Comparison of ENCODE assay signal across 8 cellular contexts in genomic region chr7:117157121-117157870, GRCh38.
DNase-seq lines count a peak whose midpoint lies in the region; ATAC-seq and TF ChIP-seq lines count a peak whose summit lies in the region.

No MANE protein-coding gene starts in this region.

- peak; percentile 82 for DNase-seq in AG04449 (ENCODE audit: low read depth, low spot score)
- peak; percentile 39 for DNase-seq in NCI-H1694 treated with DMSO at 0.1 percent for 48 hours (lab: John Stamatoyannopoulos, UW)
- DNase-seq in chondrocyte (ENCODE audit: low spot score): no peak
- peak; percentile 37 for DNase-seq in lung (ENCODE audit: low spot score)
- no peak for DNase-seq in NCI-H524 (lab: John Stamatoyannopoulos, UW)
- DNase-seq in activated CD4-positive, alpha-beta memory T cell treated with anti-CD3 and anti-CD28 coated beads for 36 hours: no peak
- no peak for DNase-seq in NCI-H1930 (lab: John Stamatoyannopoulos, UW)

- peak overlapping the region; percentile 12 to 56 for H3K27ac ChIP-seq in lung (ENCODE audit: low read depth in 1 of 2, low read length in 1 of 2)

- H3K27ac Mint-ChIP-seq in chondrocyte (ENCODE audit: unreplicated experiment): no peak overlapping the region
- no peak overlapping the region for H3K27ac Mint-ChIP-seq in activated CD4-positive, alpha-beta memory T cell treated with anti-CD3 and anti-CD28 coated beads for 36 hours

- no peaks in the 10 kb centered on the region for H3K27me3 Mint-ChIP-seq in chondrocyte (ENCODE audit: low read depth)
- no peaks in the 10 kb centered on the region for H3K27me3 Mint-ChIP-seq in activated CD4-positive, alpha-beta memory T cell treated with anti-CD3 and anti-CD28 coated beads for 36 hours

- CTCF ChIA-PET in AG04449 (lab: Yijun Ruan, JAX): interaction anchor here (0.9 to 3.6 kb wide), 14 partner anchors 9 to 227 kb away, joined by 3 to 24 read pairs (median 6); partner anchors contain the start of gene WNT2
- CTCF ChIA-PET in activated CD4-positive, alpha-beta memory T cell treated with anti-CD3 and anti-CD28 coated beads for 36 hours (lab: Charles Lee): no interaction called here

- intact Hi-C loops in activated CD4-positive, alpha-beta memory T cell treated with anti-CD3 and anti-CD28 coated beads for 36 hours (cut with micrococcal nuclease): no loop called here

- ATAC-seq in lung (ENCODE audit: insufficient read depth, low FRiP score) (peak; percentile 25), GM21515 (IDR thresholded peaks at IDR 0.05; ENCODE audit: unreplicated experiment) (no peak)

- 56% methylated on average over 4 of the region's 4 CpGs for WGBS in lung, 2 donors

- H3K36me3 ChIP-seq in lung (ENCODE audit: control insufficient read depth in 2 of 2, insufficient read depth in 2 of 2, low read length in 2 of 2): no peaks in the 10 kb centered on the region

- no peaks in the 10 kb centered on the region for H3K9me3 ChIP-seq in lung (ENCODE audit: control insufficient read depth in 2 of 2, insufficient read depth in 1 of 2, low read length in 1 of 2)

- H3K4me1 ChIP-seq in lung (ENCODE audit: control insufficient read depth in 2 of 2, insufficient read depth in 2 of 2, low read length in 2 of 2): peaks cover 2 to 23% of the 10 kb centered on the region in 2 donors

- no peak overlapping the region for H3K4me3 Mint-ChIP-seq in chondrocyte (ENCODE audit: unreplicated experiment)
- H3K4me3 Mint-ChIP-seq in activated CD4-positive, alpha-beta memory T cell treated with anti-CD3 and anti-CD28 coated beads for 36 hours: no peak overlapping the region

- POLR2A ChIA-PET in AG04449 (lab: Yijun Ruan, JAX): no interaction called here
- POLR2A ChIA-PET in activated CD4-positive, alpha-beta memory T cell treated with anti-CD3 and anti-CD28 coated beads for 36 hours (lab: Charles Lee): no interaction called here

- H3K4me1 Mint-ChIP-seq in chondrocyte (ENCODE audit: low read depth): peaks cover 7% of the 10 kb centered on the region
- no peaks in the 10 kb centered on the region for H3K4me1 Mint-ChIP-seq in activated CD4-positive, alpha-beta memory T cell treated with anti-CD3 and anti-CD28 coated beads for 36 hours (ENCODE audit: low read depth)

- no peaks in the 10 kb centered on the region for H3K27me3 ChIP-seq in lung (ENCODE audit: control insufficient read depth, insufficient read depth)

- no peaks in the 10 kb centered on the region for H3K9me3 Mint-ChIP-seq in chondrocyte (ENCODE audit: low read depth)
- H3K9me3 Mint-ChIP-seq in activated CD4-positive, alpha-beta memory T cell treated with anti-CD3 and anti-CD28 coated beads for 36 hours: no peaks in the 10 kb centered on the region

- H3K4me3 ChIP-seq in AG04449 (ENCODE audit: low read depth, low read length) (no peak overlapping the region), lung (no peak overlapping the region)

- TF ChIP-seq CTCF in AG04449 (IDR thresholded peaks at IDR 0.05; ENCODE audit: insufficient read depth, low read length, missing control alignments) (peak; percentile 42), chondrocyte (IDR thresholded peaks at IDR 0.05) (peak; percentile 70), lung (IDR thresholded peaks at IDR 0.05; ENCODE audit: control extremely low read depth, extremely low read depth) (no peak)

- H3K36me3 Mint-ChIP-seq in chondrocyte (ENCODE audit: low read depth): peaks cover 3% of the 10 kb centered on the region
- H3K36me3 Mint-ChIP-seq in activated CD4-positive, alpha-beta memory T cell treated with anti-CD3 and anti-CD28 coated beads for 36 hours: no peaks in the 10 kb centered on the region

Comparison
In these comparisons a context has a peak if more than half of its experiments do, and no peak if none do; other contexts are left out.
1. DNase-seq: peak in AG04449 (single experiment), NCI-H1694 treated with DMSO at 0.1 percent for 48 hours (single experiment) and lung (single experiment); none in chondrocyte (single experiment), NCI-H524 (0 of 2), activated CD4-positive, alpha-beta memory T cell treated with anti-CD3 and anti-CD28 coated beads for 36 hours (single experiment) and NCI-H1930 (0 of 2).